In genomic region chr9:136193127-136193890, GRCh38 we compare ENCODE assay signal across 2 cellular contexts.
TF ChIP-seq lines count a peak whose summit lies in the region.

No MANE protein-coding gene starts in this region.

TF ChIP-seq in Ishikawa, 13 proteins besides CTCF, POLR2A, EP300 and RAD21:
- TF ChIP-seq TAF1 (IDR thresholded peaks at IDR 0.05; ENCODE audit: low read depth) (no peak), CREB1 (IDR thresholded peaks at IDR 0.05; ENCODE audit: low read depth) (no peak), ZBTB7A (IDR thresholded peaks at IDR 0.05; ENCODE audit: low read depth) (0 out of 2 replicates have a peak, but pooled peaks have one; percentile 2), NFIC (IDR thresholded peaks at IDR 0.05) (no peak), YY1 (IDR thresholded peaks at IDR 0.05; ENCODE audit: low read depth) (no peak), MAX (IDR thresholded peaks at IDR 0.05) (no peak), REST (IDR thresholded peaks at IDR 0.05; ENCODE audit: low read depth) (no peak)
TF ChIP-seq in Ishikawa: peak in this region for 1.

TF ChIP-seq in H1, 55 proteins besides CTCF, POLR2A, EP300 and RAD21:
- TF ChIP-seq MAX (IDR thresholded peaks at IDR 0.05): no peak
- TF ChIP-seq EZH2 (IDR thresholded peaks at IDR 0.05; ENCODE audit: low read depth, low read length, severe bottlenecking): peak; percentile 99
- peak; percentile 56 for TF ChIP-seq KDM4A (IDR thresholded peaks at IDR 0.05; ENCODE audit: low read depth, low read length, severe bottlenecking)
- TF ChIP-seq TAF7 (optimal IDR thresholded peaks at IDR 0.05; ENCODE audit: borderline replicate concordance, low read depth, low read length): no peak
- 0 out of 2 replicates have a peak, but pooled peaks have one; percentile 7 for TF ChIP-seq GABPA (IDR thresholded peaks at IDR 0.05; ENCODE audit: borderline replicate concordance, insufficient read depth, low read length)
- peak; percentile 96 for TF ChIP-seq SUZ12 (IDR thresholded peaks at IDR 0.05; ENCODE audit: low read length)
- peak; percentile 71 for TF ChIP-seq RNF2 (IDR thresholded peaks at IDR 0.05; ENCODE audit: borderline replicate concordance, low read depth, low read length, missing control alignments, poor library complexity, severe bottlenecking)
